10 cellular contexts compared by ENCODE assay signal in genomic region chr10:31030216-31030615, GRCh38. TPM values are rescaled to one million over a fixed set of nuclear protein-coding genes. Genes with fewer than 3 reads are reported as not detected.
DNase-seq lines count a peak whose midpoint lies in the region; ATAC-seq, FAIRE-seq and TF ChIP-seq lines count a peak whose summit lies in the region.
"Had no signal": no experiment of that assay in that cellular context is flagged by ENCODE, and none has a peak within 500 bp of the region (broad histone marks: within the 10 kb centered on the region; RNA-seq: fewer than 3 reads in every experiment).

No MANE protein-coding gene starts in this region.

- no peak overlapping the region for H2BK5ac ChIP-seq in mesenchymal stem cell (ENCODE audit: low read depth, low read length, poor library complexity, severe bottlenecking)

- H3K36me3 ChIP-seq in K562 (ENCODE audit: control insufficient read depth, insufficient read depth, low read length) (no peaks in the 10 kb centered on the region), mesenchymal stem cell (ENCODE audit: control insufficient read depth in 1 of 2, insufficient read depth in 2 of 2, low read depth in 1 of 2, low read length in 2 of 2) (no peaks in the 10 kb centered on the region), upper lobe of right lung (no peaks in the 10 kb centered on the region), HepG2 (replicated peaks in 1 of 2; ENCODE audit: control insufficient read depth in 1 of 2, insufficient read depth in 2 of 2, low read length in 2 of 2) (no peaks in the 10 kb centered on the region)

- H3K9me3 ChIP-seq in K562 (replicated peaks; ENCODE audit: control insufficient read depth, insufficient read depth, low read depth, low read length) (no peaks in the 10 kb centered on the region), mesenchymal stem cell (ENCODE audit: control insufficient read depth, low read length) (no peaks in the 10 kb centered on the region), upper lobe of right lung (no peaks in the 10 kb centered on the region), HepG2 (ENCODE audit: low read length) (no peaks in the 10 kb centered on the region)

- WGBS in K562 (ENCODE audit: insufficient coverage, low coverage, missing lambda C conversion rate): 35% methylated on average over 8 of the region's 8 CpGs
- 91% methylated on average over 8 of the region's 8 CpGs for WGBS in mesenchymal stem cell
- WGBS in HepG2 (ENCODE audit: low lambda C conversion rate): 73% methylated on average over 8 of the region's 8 CpGs

- intact Hi-C loops in K562 (cut with micrococcal nuclease): no loop called here
- intact Hi-C loops in upper lobe of right lung (cut with DNase I): loop anchor here (10.0 kb wide), 1 partner anchor 245 kb away; no protein-coding TSS in a partner anchor
- intact Hi-C loops in HepG2 (cut with micrococcal nuclease; ENCODE audit: unreplicated experiment): no loop called here

- no peak overlapping the region for H3K4ac ChIP-seq in mesenchymal stem cell (ENCODE audit: low read depth in 1 of 2, low read length in 2 of 2)

- no peak for TF ChIP-seq POLR2A in K562 (conservative IDR thresholded peaks at IDR 0.05)
- TF ChIP-seq POLR2A in HepG2 (IDR thresholded peaks at IDR 0.05; ENCODE audit: insufficient read depth in 1 of 2, low read depth in 2 of 2, low read length in 2 of 2): no peak

- POLR2A ChIA-PET in K562 (lab: Yijun Ruan, JAX) (no interaction called here), HepG2 (lab: Yijun Ruan, JAX) (no interaction called here)

- H3K14ac ChIP-seq in mesenchymal stem cell (ENCODE audit: low read length in 2 of 2): no peak overlapping the region

- 0 out of 2 replicates have a peak overlapping the region, but pooled peaks have one; percentile 67 for H2AFZ ChIP-seq in K562 (ENCODE audit: low read depth, low read length)
- no peak overlapping the region for H2AFZ ChIP-seq in mesenchymal stem cell (ENCODE audit: low read depth, low read length)
- no peak overlapping the region for H2AFZ ChIP-seq in HepG2 (ENCODE audit: low read length)

- TF ChIP-seq RAD21 in K562 (CRISPR knock-in tag; conservative IDR thresholded peaks at IDR 0.05 in 1 of 2, IDR thresholded peaks at IDR 0.05 in 1 of 2) (no peak), HepG2 (CRISPR knock-in tag; IDR thresholded peaks at IDR 0.05) (no peak)

- H3K9ac ChIP-seq in K562 (ENCODE audit: insufficient read depth in 1 of 2, low read depth in 2 of 2, low read length in 2 of 2) (no peak overlapping the region), mesenchymal stem cell (ENCODE audit: low read length) (peak overlapping the region; percentile 97), HepG2 (ENCODE audit: insufficient read depth, low read depth, low read length) (no peak overlapping the region)

- H3K79me2 ChIP-seq in K562 (ENCODE audit: control insufficient read depth, insufficient read depth, low read length) (no peaks in the 10 kb centered on the region), HepG2 (ENCODE audit: insufficient read depth, low read length) (no peaks in the 10 kb centered on the region)

- no peak overlapping the region for H2BK15ac ChIP-seq in mesenchymal stem cell (ENCODE audit: low read depth, poor library complexity, severe bottlenecking)

- no TSS peak for BruUV-seq in K562 (replicated peaks; lab: Mats Ljungman, UMichigan)
- no TSS peak for BruUV-seq in HepG2 (replicated peaks; lab: Mats Ljungman, UMichigan)

- TF ChIP-seq CTCF in K562 (IDR thresholded peaks at IDR 0.05 in 2 of 3, conservative IDR thresholded peaks at IDR 0.05 in 1 of 3; ENCODE audit: insufficient read depth in 2 of 3, low read depth in 1 of 3, low read length in 3 of 3) (no peak), upper lobe of right lung (IDR thresholded peaks at IDR 0.05) (no peak), HepG2 (CRISPR knock-in tag; IDR thresholded peaks at IDR 0.05) (no peak)

- peak overlapping the region; percentile 89 for H3K4me3 Mint-ChIP-seq in activated naive CD8-positive, alpha-beta T cell
- H3K4me3 Mint-ChIP-seq in activated naive CD8-positive, alpha-beta T cell treated with anti-CD3 and anti-CD28 coated beads for 36 hours: no peak overlapping the region

- H2AK5ac ChIP-seq in mesenchymal stem cell (ENCODE audit: low read length, severe bottlenecking): peak overlapping the region; percentile 49

- no peak overlapping the region for H2BK12ac ChIP-seq in mesenchymal stem cell (ENCODE audit: low read length in 2 of 2)

- no peak overlapping the region for H2BK120ac ChIP-seq in mesenchymal stem cell (ENCODE audit: low read depth, low read length)

- peaks cover 10% of the 10 kb centered on the region for H3K79me1 ChIP-seq in mesenchymal stem cell (replicated peaks; ENCODE audit: low read length, poor library complexity, severe bottlenecking)

- CTCF ChIA-PET in K562 (lab: Yijun Ruan, JAX; ENCODE audit: low intra/inter-chr PET ratio) (interaction anchor here (0.6 kb wide), 1 partner anchor 278 kb away, joined by 3 read pairs; no protein-coding TSS in a partner anchor), HepG2 (lab: Yijun Ruan, JAX; ENCODE audit: low intra/inter-chr PET ratio, low total read pairs) (no interaction called here)

- H4K91ac ChIP-seq in mesenchymal stem cell (ENCODE audit: low read length): no peak overlapping the region

- no peak overlapping the region for H3K27ac Mint-ChIP-seq in activated naive CD8-positive, alpha-beta T cell
- no peak overlapping the region for H3K27ac Mint-ChIP-seq in activated naive CD8-positive, alpha-beta T cell treated with anti-CD3 and anti-CD28 coated beads for 36 hours

- TF ChIP-seq EP300 in K562 (IDR thresholded peaks at IDR 0.05; ENCODE audit: low read length): no peak
- TF ChIP-seq EP300 in HepG2 (IDR thresholded peaks at IDR 0.05; ENCODE audit: low read depth in 2 of 2, low read length in 2 of 2): no peak
- no peak for TF ChIP-seq EP300 in HepG2 (CRISPR knock-in tag; IDR thresholded peaks at IDR 0.05; ENCODE audit: borderline replicate concordance)

- H3K4me2 ChIP-seq in K562 (ENCODE audit: insufficient read depth, low read length) (no peak overlapping the region), mesenchymal stem cell (ENCODE audit: low read length, poor library complexity, severe bottlenecking) (no peak overlapping the region), HepG2 (ENCODE audit: low read depth, low read length) (no peak overlapping the region)

- DNase-seq in activated naive CD8-positive, alpha-beta T cell treated with anti-CD3 and anti-CD28 coated beads for 36 hours: no peak
- DNase-seq in K562 (ENCODE audit: extremely low read depth in 1 of 4, low spot score in 3 of 4) (no peak), mesenchymal stem cell (no peak), upper lobe of right lung (no peak), mucosa of gallbladder (ENCODE audit: low spot score) (no peak), DMS 273 (lab: John Stamatoyannopoulos, UW; ENCODE audit: unreplicated experiment) (no peak), HepG2 (ENCODE audit: low spot score) (no peak)
- DNase-seq: naive B cell, NCI-H2081 had no signal

- no peak for ATAC-seq in K562
- no peak for ATAC-seq in upper lobe of right lung
- no peak for ATAC-seq in HepG2

- H3K4me3 ChIP-seq in K562 (no peak overlapping the region), mesenchymal stem cell (ENCODE audit: insufficient read depth in 1 of 2, low read depth in 1 of 2, low read length in 2 of 2) (peak overlapping the region in 1 of 2 experiments; percentile 81), upper lobe of right lung (peak overlapping the region; percentile 69), HepG2 (replicated peaks in 1 of 3; ENCODE audit: insufficient read depth in 1 of 3, low read depth in 2 of 3, low read length in 3 of 3) (no peak overlapping the region)

- H3K27me3 ChIP-seq in K562 (ENCODE audit: control insufficient read depth in 2 of 2, insufficient read depth in 2 of 2, low read length in 2 of 2) (peaks cover 0 to 3% of the 10 kb centered on the region in 2 experiments; a peak in 1 of 5 replicates), mesenchymal stem cell (ENCODE audit: control insufficient read depth in 1 of 2, insufficient read depth in 1 of 2, low read length in 2 of 2) (no peaks in the 10 kb centered on the region), upper lobe of right lung (no peaks in the 10 kb centered on the region), HepG2 (ENCODE audit: control insufficient read depth in 1 of 2, insufficient read depth in 2 of 2, low read length in 2 of 2) (peaks cover 0 to 5% of the 10 kb centered on the region in 2 experiments; a peak in 2 of 5 replicates)

- no peaks in the 10 kb centered on the region for H3K9me3 Mint-ChIP-seq in activated naive CD8-positive, alpha-beta T cell (ENCODE audit: low read depth)
- no peaks in the 10 kb centered on the region for H3K9me3 Mint-ChIP-seq in activated naive CD8-positive, alpha-beta T cell treated with anti-CD3 and anti-CD28 coated beads for 36 hours
- H3K9me3 Mint-ChIP-seq: naive B cell had no signal

- H3K36me3 Mint-ChIP-seq in activated naive CD8-positive, alpha-beta T cell: peaks cover 3% of the 10 kb centered on the region
- peaks cover 2% of the 10 kb centered on the region for H3K36me3 Mint-ChIP-seq in activated naive CD8-positive, alpha-beta T cell treated with anti-CD3 and anti-CD28 coated beads for 36 hours
- H3K36me3 Mint-ChIP-seq: naive B cell had no signal

- H3K4me1 ChIP-seq in K562 (replicated peaks in 1 of 2; ENCODE audit: control insufficient read depth in 2 of 2, insufficient read depth in 2 of 2, low read length in 2 of 2) (peaks cover 8 to 18% of the 10 kb centered on the region in 2 experiments; a peak in 4 of 5 replicates), mesenchymal stem cell (ENCODE audit: control insufficient read depth, insufficient read depth, low read depth, low read length) (no peaks in the 10 kb centered on the region), upper lobe of right lung (peaks cover 41% of the 10 kb centered on the region), HepG2 (ENCODE audit: insufficient read depth, low read length) (peaks cover 24% of the 10 kb centered on the region)

- H4K20me1 ChIP-seq in K562 (replicated peaks; ENCODE audit: control insufficient read depth, insufficient read depth, low read length) (no peaks in the 10 kb centered on the region), HepG2 (ENCODE audit: insufficient read depth, low read length) (no peaks in the 10 kb centered on the region)

- FAIRE-seq in K562 (lab: Jason Lieb, UNC) (no peak), HepG2 (lab: Jason Lieb, UNC) (no peak)

- H3K23ac ChIP-seq in mesenchymal stem cell (ENCODE audit: low read length in 2 of 2): no peak overlapping the region

- no peaks in the 10 kb centered on the region for H3K9me1 ChIP-seq in K562 (ENCODE audit: control insufficient read depth, insufficient read depth, low read length)

- H3K27ac ChIP-seq in K562 (ENCODE audit: extremely low read depth, low read depth, low read length) (no peak overlapping the region), mesenchymal stem cell (ENCODE audit: low read length, poor library complexity, severe bottlenecking) (no peak overlapping the region), upper lobe of right lung (peak overlapping the region; percentile 100), HepG2 (ENCODE audit: extremely low read length, insufficient read depth, low read length) (no peak overlapping the region)

- peaks cover 15% of the 10 kb centered on the region for H3K4me1 Mint-ChIP-seq in activated naive CD8-positive, alpha-beta T cell (ENCODE audit: low read depth)
- H3K4me1 Mint-ChIP-seq in activated naive CD8-positive, alpha-beta T cell treated with anti-CD3 and anti-CD28 coated beads for 36 hours: peaks cover 18% of the 10 kb centered on the region

- H4K8ac ChIP-seq in mesenchymal stem cell (ENCODE audit: low read length): no peak overlapping the region

- in situ Hi-C loops in K562 (cut with MboI): no loop called here
- in situ Hi-C loops in HepG2 (cut with HindIII; ENCODE audit: extremely low pct_ligation_motif_present, low pct_unique_long_range_greater_than_20kb): no loop called here

- H3K27me3 Mint-ChIP-seq in activated naive CD8-positive, alpha-beta T cell: no peaks in the 10 kb centered on the region
- no peaks in the 10 kb centered on the region for H3K27me3 Mint-ChIP-seq in activated naive CD8-positive, alpha-beta T cell treated with anti-CD3 and anti-CD28 coated beads for 36 hours
- H3K27me3 Mint-ChIP-seq: naive B cell had no signal

- H3K18ac ChIP-seq in mesenchymal stem cell (ENCODE audit: low read depth in 1 of 2, low read length in 2 of 2): peak overlapping the region in 1 of 2 experiments; percentile 14

RNA-seq across cellular contexts. Expression of gene ZNF438, which starts 1.4 kb away (rescaled TPM):
- 1 to 10 TPM; 2.1 to 2.5 TPM for total RNA-seq in activated naive CD8-positive, alpha-beta T cell treated with anti-CD3 and anti-CD28 coated beads for 36 hours
- 0.46 and 1.2 TPM in 2 replicates for total RNA-seq in K562 (2011; cell fraction: chromatin; rRNA removed; ENCODE audit: low replicate concordance)
- 0.17 and 0.79 TPM in 2 replicates for total RNA-seq in K562 (2011; cell fraction: nucleolus; rRNA removed)
- 0.61 and 1.0 TPM in 2 replicates for total RNA-seq in K562 (2011; cell fraction: nucleoplasm; rRNA removed)
- total RNA-seq in K562 (2014; rRNA removed) (0.91 and 1.0 TPM in 2 replicates), K562 (2014; rRNA removed; fragmentation: Illumina TruSeq; extraction: Trizol) (1.1 and 1.2 TPM in 2 replicates), K562 (2015; rRNA removed; fragmentation: Illumina TruSeq; extraction: Trizol) (0.98 and 1.3 TPM in 2 replicates), K562 (2021) (0.91 and 1.2 TPM in 2 replicates), upper lobe of right lung (14.4 TPM), mucosa of gallbladder (7.8 TPM), HepG2 (2016; rRNA removed; fragmentation: Illumina TruSeq; extraction: Trizol) (0.75 and 1.2 TPM in 2 replicates)
- polyA plus RNA-seq in K562 (2011; rRNA removed) (0.49 and 0.85 TPM in 2 replicates), K562 (2014; fragmentation: Illumina TruSeq; extraction: Trizol) (1.3 and 1.5 TPM in 2 replicates), K562 (2014; fragmentation: Nextera tagmentation; extraction: Ambion mirVana) (1 to 10 TPM in 1 of 2 experiments, under 1 TPM in 1; 0.45 to 1.0 TPM), K562 (2014; rRNA removed) (0.64 and 2.0 TPM in 2 replicates), HepG2 (2011; rRNA removed) (0.83 and 0.98 TPM in 2 replicates)
- polyA plus RNA-seq in K562 (2011; cell fraction: cytosol; rRNA removed): 0.28 and 0.51 TPM in 2 replicates
- polyA plus RNA-seq in K562 (2011; cell fraction: nucleus; rRNA removed): 0.48 and 0.82 TPM in 2 replicates
- polyA plus RNA-seq in K562 (2012): 0.85 and 1.0 TPM in 2 replicates
- polyA minus RNA-seq in K562 (2011; rRNA and poly(A)+ RNA removed): 0.98 and 1.1 TPM in 2 replicates
- polyA minus RNA-seq in K562 (2011; cell fraction: cytosol; rRNA and poly(A)+ RNA removed): 0.36 and 0.67 TPM in 2 replicates
- 0.40 and 0.67 TPM in 2 replicates for polyA minus RNA-seq in K562 (2011; cell fraction: nucleus; rRNA and poly(A)+ RNA removed)
- 3.4 TPM for polyA plus RNA-seq in mesenchymal stem cell (2013, experiment 1 of 2)
- 3.5 TPM for polyA plus RNA-seq in mesenchymal stem cell (2013, experiment 2 of 2)
- 0.18 and 0.81 TPM in 2 replicates for total RNA-seq in HepG2 (2016; cell fraction: cytosol; rRNA removed; fragmentation: Illumina TruSeq; extraction: Trizol; ENCODE audit: low read depth)
- total RNA-seq in HepG2 (2016; cell fraction: insoluble cytoplasmic fraction; rRNA removed; fragmentation: Illumina TruSeq; extraction: Trizol): 0.89 and 1.5 TPM in 2 replicates
- 1.0 and 1.1 TPM in 2 replicates for total RNA-seq in HepG2 (2016; cell fraction: membrane; rRNA removed; fragmentation: Illumina TruSeq; extraction: Trizol)
- total RNA-seq in HepG2 (2016; cell fraction: nucleus; rRNA removed; fragmentation: Illumina TruSeq; extraction: Trizol): 0.90 and 0.97 TPM in 2 replicates
- polyA plus RNA-seq in HepG2 (2011; cell fraction: cytosol; rRNA removed): 0.43 and 0.69 TPM in 2 replicates
- 0.74 and 0.93 TPM in 2 replicates for polyA plus RNA-seq in HepG2 (2011; cell fraction: nucleus; rRNA removed)
- polyA plus RNA-seq in HepG2 (2012): 0.62 and 0.69 TPM in 2 replicates
- 0.23 and 0.25 TPM in 2 replicates for polyA plus RNA-seq in HepG2 (2016; cell fraction: cytosol; fragmentation: Illumina TruSeq; extraction: Trizol; ENCODE audit: low read depth)
- polyA plus RNA-seq in HepG2 (2016; cell fraction: insoluble cytoplasmic fraction; fragmentation: Illumina TruSeq; extraction: Trizol; ENCODE audit: low read depth): 1.4 and 1.7 TPM in 2 replicates
- polyA plus RNA-seq in HepG2 (2016; cell fraction: membrane; fragmentation: Illumina TruSeq; extraction: Trizol; ENCODE audit: low read depth): 0.62 and 0.98 TPM in 2 replicates
- polyA plus RNA-seq in HepG2 (2016; cell fraction: nucleus; fragmentation: Illumina TruSeq; extraction: Trizol; ENCODE audit: insufficient read depth, low read depth): 0.78 and 1.5 TPM in 2 replicates
- 1.1 and 3.3 TPM in 2 replicates for polyA minus RNA-seq in HepG2 (2011; rRNA and poly(A)+ RNA removed; ENCODE audit: low replicate concordance)
- 0.40 and 0.53 TPM in 2 replicates for polyA minus RNA-seq in HepG2 (2011; cell fraction: cytosol; rRNA and poly(A)+ RNA removed)
- polyA minus RNA-seq in HepG2 (2011; cell fraction: nucleus; rRNA and poly(A)+ RNA removed): 1.7 TPM in 2 replicates
